2 cellular contexts compared by ENCODE assay signal in the genomic region with DNA sequence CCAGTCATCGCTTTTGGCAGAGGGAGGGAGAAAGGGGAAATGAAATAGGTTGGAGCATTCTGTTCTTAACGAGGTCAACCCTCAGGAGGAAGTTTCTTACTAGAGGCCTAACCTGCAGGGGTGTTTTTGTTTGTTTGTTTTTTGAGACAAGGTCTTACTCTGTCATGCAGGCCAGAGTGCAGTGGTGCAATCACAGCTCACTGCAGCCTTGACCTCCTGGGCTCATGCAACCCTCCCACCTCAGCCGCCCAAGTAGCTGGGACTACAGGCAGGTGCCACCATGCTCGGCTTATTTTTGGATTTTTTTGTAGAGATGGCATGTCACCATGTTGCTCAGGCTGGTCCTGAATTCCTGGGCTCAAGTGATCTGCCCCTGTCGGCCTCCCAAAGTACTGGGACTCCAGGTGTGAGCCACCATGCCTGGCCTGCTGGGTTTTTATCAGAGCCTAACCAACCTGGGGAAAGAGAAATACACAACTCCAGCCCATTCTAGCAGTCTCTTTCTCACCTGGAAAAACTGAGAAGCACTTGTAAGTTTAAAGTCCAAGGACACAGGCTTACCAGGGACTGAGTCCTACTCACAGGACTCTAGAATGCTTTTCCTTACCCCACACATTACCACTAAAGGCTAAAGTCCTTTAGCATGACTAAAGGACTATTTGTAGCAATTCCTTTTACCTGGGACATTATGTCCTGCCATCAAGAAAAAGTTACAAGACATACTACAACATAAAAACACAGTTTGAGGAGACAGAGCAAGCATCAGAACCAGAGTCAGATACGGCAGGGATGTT.
TF ChIP-seq lines count a peak whose summit lies in the region.

No MANE protein-coding gene starts in this region.

TF ChIP-seq in H1, 55 proteins besides CTCF, POLR2A, EP300 and RAD21 (continued from another document):
- no peak for TF ChIP-seq ZNF274 (IDR thresholded peaks at IDR 0.05; ENCODE audit: borderline replicate concordance, extremely low read depth, low read length)
- no peak for TF ChIP-seq CHD1 (IDR thresholded peaks at IDR 0.05; ENCODE audit: low read depth, low read length)
- TF ChIP-seq TAF1 (IDR thresholded peaks at IDR 0.05; ENCODE audit: low read depth, low read length) = no peak
- no peak for TF ChIP-seq CBX8 (IDR thresholded peaks at IDR 0.05; ENCODE audit: borderline replicate concordance, low read depth, low read length)

TF ChIP-seq in liver, 16 proteins besides CTCF, POLR2A, EP300 and RAD21 (continued from another document):
- TF ChIP-seq, protein P1, sequence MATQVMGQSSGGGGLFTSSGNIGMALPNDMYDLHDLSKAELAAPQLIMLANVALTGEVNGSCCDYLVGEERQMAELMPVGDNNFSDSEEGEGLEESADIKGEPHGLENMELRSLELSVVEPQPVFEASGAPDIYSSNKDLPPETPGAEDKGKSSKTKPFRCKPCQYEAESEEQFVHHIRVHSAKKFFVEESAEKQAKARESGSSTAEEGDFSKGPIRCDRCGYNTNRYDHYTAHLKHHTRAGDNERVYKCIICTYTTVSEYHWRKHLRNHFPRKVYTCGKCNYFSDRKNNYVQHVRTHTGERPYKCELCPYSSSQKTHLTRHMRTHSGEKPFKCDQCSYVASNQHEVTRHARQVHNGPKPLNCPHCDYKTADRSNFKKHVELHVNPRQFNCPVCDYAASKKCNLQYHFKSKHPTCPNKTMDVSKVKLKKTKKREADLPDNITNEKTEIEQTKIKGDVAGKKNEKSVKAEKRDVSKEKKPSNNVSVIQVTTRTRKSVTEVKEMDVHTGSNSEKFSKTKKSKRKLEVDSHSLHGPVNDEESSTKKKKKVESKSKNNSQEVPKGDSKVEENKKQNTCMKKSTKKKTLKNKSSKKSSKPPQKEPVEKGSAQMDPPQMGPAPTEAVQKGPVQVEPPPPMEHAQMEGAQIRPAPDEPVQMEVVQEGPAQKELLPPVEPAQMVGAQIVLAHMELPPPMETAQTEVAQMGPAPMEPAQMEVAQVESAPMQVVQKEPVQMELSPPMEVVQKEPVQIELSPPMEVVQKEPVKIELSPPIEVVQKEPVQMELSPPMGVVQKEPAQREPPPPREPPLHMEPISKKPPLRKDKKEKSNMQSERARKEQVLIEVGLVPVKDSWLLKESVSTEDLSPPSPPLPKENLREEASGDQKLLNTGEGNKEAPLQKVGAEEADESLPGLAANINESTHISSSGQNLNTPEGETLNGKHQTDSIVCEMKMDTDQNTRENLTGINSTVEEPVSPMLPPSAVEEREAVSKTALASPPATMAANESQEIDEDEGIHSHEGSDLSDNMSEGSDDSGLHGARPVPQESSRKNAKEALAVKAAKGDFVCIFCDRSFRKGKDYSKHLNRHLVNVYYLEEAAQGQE (IDR thresholded peaks at IDR 0.05) = peak; percentile 65
- peak; percentile 57 for TF ChIP-seq NR2F2 (IDR thresholded peaks at IDR 0.05)
- TF ChIP-seq RXRA (IDR thresholded peaks at IDR 0.05) = peak; percentile 76 to 90
- TF ChIP-seq SP1 (IDR thresholded peaks at IDR 0.05) = peak; percentile 74
- TF ChIP-seq HNF4G (IDR thresholded peaks at IDR 0.05) = no peak
- TF ChIP-seq HNF4A (conservative IDR thresholded peaks at IDR 0.05) = peak; percentile 79 to 87
- no peak for TF ChIP-seq GABPA (IDR thresholded peaks at IDR 0.05 in 1 of 2, conservative IDR thresholded peaks at IDR 0.05 in 1 of 2)
- TF ChIP-seq JUND (IDR thresholded peaks at IDR 0.05) = peak; percentile 16 to 68
- no peak for TF ChIP-seq EGR1 (IDR thresholded peaks at IDR 0.05; ENCODE audit: low read depth in 2 of 2)
- TF ChIP-seq, protein P2, sequence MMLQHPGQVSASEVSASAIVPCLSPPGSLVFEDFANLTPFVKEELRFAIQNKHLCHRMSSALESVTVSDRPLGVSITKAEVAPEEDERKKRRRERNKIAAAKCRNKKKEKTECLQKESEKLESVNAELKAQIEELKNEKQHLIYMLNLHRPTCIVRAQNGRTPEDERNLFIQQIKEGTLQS (IDR thresholded peaks at IDR 0.05) = peak; percentile 26
- TF ChIP-seq, protein P3, sequence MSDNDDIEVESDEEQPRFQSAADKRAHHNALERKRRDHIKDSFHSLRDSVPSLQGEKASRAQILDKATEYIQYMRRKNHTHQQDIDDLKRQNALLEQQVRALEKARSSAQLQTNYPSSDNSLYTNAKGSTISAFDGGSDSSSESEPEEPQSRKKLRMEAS (IDR thresholded peaks at IDR 0.05) = peak; percentile 52
- TF ChIP-seq FOXA1 (IDR thresholded peaks at IDR 0.05) = no peak
- TF ChIP-seq, protein P4, sequence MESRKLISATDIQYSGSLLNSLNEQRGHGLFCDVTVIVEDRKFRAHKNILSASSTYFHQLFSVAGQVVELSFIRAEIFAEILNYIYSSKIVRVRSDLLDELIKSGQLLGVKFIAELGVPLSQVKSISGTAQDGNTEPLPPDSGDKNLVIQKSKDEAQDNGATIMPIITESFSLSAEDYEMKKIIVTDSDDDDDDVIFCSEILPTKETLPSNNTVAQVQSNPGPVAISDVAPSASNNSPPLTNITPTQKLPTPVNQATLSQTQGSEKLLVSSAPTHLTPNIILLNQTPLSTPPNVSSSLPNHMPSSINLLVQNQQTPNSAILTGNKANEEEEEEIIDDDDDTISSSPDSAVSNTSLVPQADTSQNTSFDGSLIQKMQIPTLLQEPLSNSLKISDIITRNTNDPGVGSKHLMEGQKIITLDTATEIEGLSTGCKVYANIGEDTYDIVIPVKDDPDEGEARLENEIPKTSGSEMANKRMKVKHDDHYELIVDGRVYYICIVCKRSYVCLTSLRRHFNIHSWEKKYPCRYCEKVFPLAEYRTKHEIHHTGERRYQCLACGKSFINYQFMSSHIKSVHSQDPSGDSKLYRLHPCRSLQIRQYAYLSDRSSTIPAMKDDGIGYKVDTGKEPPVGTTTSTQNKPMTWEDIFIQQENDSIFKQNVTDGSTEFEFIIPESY (IDR thresholded peaks at IDR 0.05) = peak; percentile 23
- TF ChIP-seq YY1 (IDR thresholded peaks at IDR 0.05) = peak; percentile 75
